ENCODE assay signal across 16 cellular contexts in genomic region chr7:44615793-44616192, GRCh38. TPM values are rescaled to one million over a fixed set of nuclear protein-coding genes. Genes with fewer than 3 reads are reported as not detected.
A peak's percentile ranks its signal among the peaks of the same experiment; 100 is the strongest.
DNase-seq lines count a peak whose midpoint lies in the region; ATAC-seq and TF ChIP-seq lines count a peak whose summit lies in the region.
"Had no signal": no experiment of that assay in that cellular context is flagged by ENCODE, and none has a peak within 500 bp of the region (broad histone marks: within the 10 kb centered on the region; RNA-seq: fewer than 3 reads in every experiment).

No MANE protein-coding gene starts in this region.

- H3K4me3 Mint-ChIP-seq in activated CD8-positive, alpha-beta T cell treated with anti-CD3 and anti-CD28 coated beads for 36 hours = no peak overlapping the region
- no peak overlapping the region for H3K4me3 Mint-ChIP-seq in activated CD8-positive, alpha-beta T cell treated with anti-CD3 and anti-CD28 coated beads, Interleukin-2, amount 10 ng/mL, durations not matched to agents 7 days and 5 days
- peak overlapping the region in 1 of 3 donors; percentile 38 for H3K4me3 Mint-ChIP-seq in T-cell
- H3K4me3 Mint-ChIP-seq in stimulated activated memory B cell treated with anti-CD40 and anti-IgM and Interleukin-4, amounts not matched to agents 10 μg/mL and 1 μg/mL and 100 μg/mL, for 72 hours = no peak overlapping the region
- H3K4me3 Mint-ChIP-seq: activated naive CD4-positive, alpha-beta T cell treated with anti-CD3 and anti-CD28 coated beads for 36 hours had no signal

- no peak for DNase-seq in activated CD8-positive, alpha-beta T cell treated with anti-CD3 and anti-CD28 coated beads for 36 hours
- DNase-seq in activated CD8-positive, alpha-beta T cell treated with anti-CD3 and anti-CD28 coated beads, Interleukin-2, amount 10 ng/mL, durations not matched to agents 7 days and 5 days = no peak
- no peak for DNase-seq in T-cell
- DNase-seq in SW480 (ENCODE audit: low spot score) = no peak
- DNase-seq in H7 = no peak
- DNase-seq in SW 1271 (lab: John Stamatoyannopoulos, UW) = no peak
- DNase-seq: COR-L47; effector CD8-positive, alpha-beta T cell; foreskin melanocyte; NCI-H2081 treated with DMSO at 0.1 percent for 48 hours; NCI-H748 treated with DMSO at 0.1 percent for 48 hours; stimulated activated CD4-positive, alpha-beta T cell treated with anti-CD3 and anti-CD28 coated beads, Interleukin-2, amount 100 ng/mL, for 48 hours had no signal

- CTCF ChIA-PET in activated CD8-positive, alpha-beta T cell treated with anti-CD3 and anti-CD28 coated beads for 36 hours (lab: Charles Lee) = interaction anchor here (2.2 kb wide), 1 partner anchor 9 kb away, joined by 11 read pairs; the partner anchor contains the start of gene OGDH
- CTCF ChIA-PET in activated CD8-positive, alpha-beta T cell treated with anti-CD3 and anti-CD28 coated beads, Interleukin-2, amount 10 ng/mL, durations not matched to agents 7 days and 5 days (lab: Charles Lee) = interaction anchor here (0.6 kb wide), 1 partner anchor 154 kb away, joined by 3 read pairs; no protein-coding TSS in a partner anchor
- CTCF ChIA-PET in T-cell (lab: Charles Lee) = no interaction called here

- no peaks in the 10 kb centered on the region for H3K27me3 Mint-ChIP-seq in activated CD8-positive, alpha-beta T cell treated with anti-CD3 and anti-CD28 coated beads for 36 hours
- no peaks in the 10 kb centered on the region for H3K27me3 Mint-ChIP-seq in activated CD8-positive, alpha-beta T cell treated with anti-CD3 and anti-CD28 coated beads, Interleukin-2, amount 10 ng/mL, durations not matched to agents 7 days and 5 days (ENCODE audit: low read depth)
- H3K27me3 Mint-ChIP-seq in T-cell = no peaks in the 10 kb centered on the region
- H3K27me3 Mint-ChIP-seq in stimulated activated memory B cell treated with anti-CD40 and anti-IgM and Interleukin-4, amounts not matched to agents 10 μg/mL and 1 μg/mL and 100 μg/mL, for 72 hours = no peaks in the 10 kb centered on the region
- H3K27me3 Mint-ChIP-seq: brain had no signal

- no peak for TF ChIP-seq CTCF in activated CD8-positive, alpha-beta T cell treated with anti-CD3 and anti-CD28 coated beads for 36 hours (IDR thresholded peaks at IDR 0.05)

- ATAC-seq in activated CD8-positive, alpha-beta T cell treated with anti-CD3 and anti-CD28 coated beads for 36 hours = no peak
- ATAC-seq in activated CD8-positive, alpha-beta T cell treated with anti-CD3 and anti-CD28 coated beads, Interleukin-2, amount 10 ng/mL, durations not matched to agents 7 days and 5 days = no peak
- no peak for ATAC-seq in T-cell (replicated peaks in 1 of 4)
- ATAC-seq in stimulated activated memory B cell treated with anti-CD40 and anti-IgM and Interleukin-4, amounts not matched to agents 10 μg/mL and 1 μg/mL and 100 μg/mL, for 72 hours = no peak

- H3K4me3 ChIP-seq in esophagus (ENCODE audit: low read depth in 1 of 2, low read length in 2 of 2) (no peak overlapping the region), H7 (ENCODE audit: insufficient read depth, low read depth, low read length) (no peak overlapping the region)

- H3K36me3 ChIP-seq in esophagus (ENCODE audit: control insufficient read depth in 2 of 2, insufficient read depth in 2 of 2, low read length in 1 of 2) (no peaks in the 10 kb centered on the region), H7 (replicated peaks; ENCODE audit: control insufficient read depth, insufficient read depth, low read length) (no peaks in the 10 kb centered on the region; the same call in 1 of the 2 replicates)

- no peaks in the 10 kb centered on the region for H3K9me3 ChIP-seq in esophagus (ENCODE audit: control insufficient read depth in 2 of 2, insufficient read depth in 1 of 2, low read depth in 1 of 2, low read length in 1 of 2)

- peaks cover 0 to 2% of the 10 kb centered on the region in 2 donors for H3K4me1 ChIP-seq in esophagus (ENCODE audit: control insufficient read depth in 2 of 2, insufficient read depth in 2 of 2, low read length in 1 of 2)

- intact Hi-C loops in activated CD8-positive, alpha-beta T cell treated with anti-CD3 and anti-CD28 coated beads for 36 hours (cut with micrococcal nuclease) = no loop called here

- H3K27ac Mint-ChIP-seq in activated CD8-positive, alpha-beta T cell treated with anti-CD3 and anti-CD28 coated beads for 36 hours = peak overlapping the region; percentile 64
- no peak overlapping the region for H3K27ac Mint-ChIP-seq in activated CD8-positive, alpha-beta T cell treated with anti-CD3 and anti-CD28 coated beads, Interleukin-2, amount 10 ng/mL, durations not matched to agents 7 days and 5 days
- H3K27ac Mint-ChIP-seq in T-cell = peak overlapping the region; percentile 90 to 96
- peak overlapping the region; percentile 73 for H3K27ac Mint-ChIP-seq in stimulated activated memory B cell treated with anti-CD40 and anti-IgM and Interleukin-4, amounts not matched to agents 10 μg/mL and 1 μg/mL and 100 μg/mL, for 72 hours

- WGBS in esophagus, 2 donors = 87 to 91% methylated on average over 5 of the region's 5 CpGs

- peaks cover 17% of the 10 kb centered on the region for H3K36me3 Mint-ChIP-seq in activated CD8-positive, alpha-beta T cell treated with anti-CD3 and anti-CD28 coated beads for 36 hours (ENCODE audit: low read depth)
- peaks cover 27% of the 10 kb centered on the region for H3K36me3 Mint-ChIP-seq in activated CD8-positive, alpha-beta T cell treated with anti-CD3 and anti-CD28 coated beads, Interleukin-2, amount 10 ng/mL, durations not matched to agents 7 days and 5 days (ENCODE audit: low read depth)
- peaks cover 22% of the 10 kb centered on the region for H3K36me3 Mint-ChIP-seq in T-cell
- H3K36me3 Mint-ChIP-seq in stimulated activated memory B cell treated with anti-CD40 and anti-IgM and Interleukin-4, amounts not matched to agents 10 μg/mL and 1 μg/mL and 100 μg/mL, for 72 hours = peaks cover 22% of the 10 kb centered on the region

- H3K4me1 Mint-ChIP-seq in activated CD8-positive, alpha-beta T cell treated with anti-CD3 and anti-CD28 coated beads for 36 hours (ENCODE audit: low read depth) = peaks cover 63% of the 10 kb centered on the region
- peaks cover 63% of the 10 kb centered on the region for H3K4me1 Mint-ChIP-seq in activated CD8-positive, alpha-beta T cell treated with anti-CD3 and anti-CD28 coated beads, Interleukin-2, amount 10 ng/mL, durations not matched to agents 7 days and 5 days (ENCODE audit: low read depth)
- H3K4me1 Mint-ChIP-seq in T-cell = peaks cover 70 to 76% (median 76%) of the 10 kb centered on the region in 3 donors
- H3K4me1 Mint-ChIP-seq in stimulated activated memory B cell treated with anti-CD40 and anti-IgM and Interleukin-4, amounts not matched to agents 10 μg/mL and 1 μg/mL and 100 μg/mL, for 72 hours = peaks cover 77% of the 10 kb centered on the region

- no peaks in the 10 kb centered on the region for H3K9me3 Mint-ChIP-seq in activated CD8-positive, alpha-beta T cell treated with anti-CD3 and anti-CD28 coated beads for 36 hours
- no peaks in the 10 kb centered on the region for H3K9me3 Mint-ChIP-seq in activated CD8-positive, alpha-beta T cell treated with anti-CD3 and anti-CD28 coated beads, Interleukin-2, amount 10 ng/mL, durations not matched to agents 7 days and 5 days (ENCODE audit: insufficient read depth)
- no peaks in the 10 kb centered on the region for H3K9me3 Mint-ChIP-seq in T-cell
- H3K9me3 Mint-ChIP-seq in stimulated activated memory B cell treated with anti-CD40 and anti-IgM and Interleukin-4, amounts not matched to agents 10 μg/mL and 1 μg/mL and 100 μg/mL, for 72 hours = no peaks in the 10 kb centered on the region
- H3K9me3 Mint-ChIP-seq: activated naive CD4-positive, alpha-beta T cell treated with anti-CD3 and anti-CD28 coated beads for 36 hours; brain had no signal

- H3K27me3 ChIP-seq in esophagus (ENCODE audit: control insufficient read depth in 1 of 2, insufficient read depth in 2 of 2, low read length in 2 of 2) (no peaks in the 10 kb centered on the region), H7 (ENCODE audit: control insufficient read depth, insufficient read depth, low read length) (no peaks in the 10 kb centered on the region)

- H3K27ac ChIP-seq in esophagus (ENCODE audit: low read depth in 2 of 2, low read length in 1 of 2) = peak overlapping the region; percentile 34 to 68

- POLR2A ChIA-PET in activated CD8-positive, alpha-beta T cell treated with anti-CD3 and anti-CD28 coated beads for 36 hours (lab: Charles Lee) = interaction anchor here (2.0 to 2.8 kb wide), 3 partner anchors 9 to 23 kb away, joined by 6 to 20 read pairs (median 19); partner anchors contain the start of gene OGDH
- POLR2A ChIA-PET in activated CD8-positive, alpha-beta T cell treated with anti-CD3 and anti-CD28 coated beads, Interleukin-2, amount 10 ng/mL, durations not matched to agents 7 days and 5 days (lab: Charles Lee) = interaction anchor here (0.6 to 0.8 kb wide), 2 partner anchors 9 to 50 kb away, joined by 3 to 4 read pairs; partner anchors contain the start of gene OGDH
- POLR2A ChIA-PET in T-cell (lab: Charles Lee) = interaction anchor here (0.7 kb wide), 2 partner anchors 10 to 378 kb away, joined by 5 to 6 read pairs; no protein-coding TSS in a partner anchor

RNA-seq across cellular contexts. Expression of gene OGDH, which starts 9.4 kb away (rescaled TPM):
- 10 to 100 TPM; 78.6 to 85.6 TPM for total RNA-seq in activated CD8-positive, alpha-beta T cell treated with anti-CD3 and anti-CD28 coated beads for 36 hours
- 100 to 1,000 TPM; 113 to 114 TPM for total RNA-seq in activated CD8-positive, alpha-beta T cell treated with anti-CD3 and anti-CD28 coated beads, Interleukin-2, amount 10 ng/mL, durations not matched to agents 7 days and 5 days
- total RNA-seq in T-cell = 100 to 1,000 TPM in 3 of 5 donors, 10 to 100 TPM in 2; 58.9 to 113 (median 108) TPM
- polyA plus RNA-seq in esophagus = 10 to 100 TPM; 25.8 to 43.0 TPM
- total RNA-seq in H7 (2014; rRNA removed; shearing (Covaris generic)) = 63.1 and 71.3 TPM in 2 replicates

RNA-seq across cellular contexts. Expression of gene TMED4, which starts 33.8 kb away (rescaled TPM):
- total RNA-seq in activated CD8-positive, alpha-beta T cell treated with anti-CD3 and anti-CD28 coated beads for 36 hours = 10 to 100 TPM; 74.6 to 76.2 TPM
- 10 to 100 TPM; 63.8 to 65.9 TPM for total RNA-seq in activated CD8-positive, alpha-beta T cell treated with anti-CD3 and anti-CD28 coated beads, Interleukin-2, amount 10 ng/mL, durations not matched to agents 7 days and 5 days
- total RNA-seq in T-cell = 100 to 1,000 TPM in 1 of 5 donors, 10 to 100 TPM in 4; 84.5 to 106 (median 93.1) TPM
- 10 to 100 TPM; 24.3 to 26.4 TPM for polyA plus RNA-seq in esophagus
- 94.4 and 114 TPM in 2 replicates for total RNA-seq in H7 (2014; rRNA removed; shearing (Covaris generic))

RNA-seq across cellular contexts. Expression of gene DDX56, which starts 42.1 kb away (rescaled TPM):
- 10 to 100 TPM; 92.3 to 98.3 TPM for total RNA-seq in activated CD8-positive, alpha-beta T cell treated with anti-CD3 and anti-CD28 coated beads for 36 hours
- 10 to 100 TPM; 83.6 to 86.5 TPM for total RNA-seq in activated CD8-positive, alpha-beta T cell treated with anti-CD3 and anti-CD28 coated beads, Interleukin-2, amount 10 ng/mL, durations not matched to agents 7 days and 5 days
- total RNA-seq in T-cell = 100 to 1,000 TPM in 4 of 5 donors, 10 to 100 TPM in 1; 97.5 to 118 (median 107) TPM
- polyA plus RNA-seq in esophagus = 10 to 100 TPM; 50.1 to 84.0 TPM
- 81.2 and 93.4 TPM in 2 replicates for total RNA-seq in H7 (2014; rRNA removed; shearing (Covaris generic))

Comparison
In these comparisons a context has a peak if more than half of its experiments do, and no peak if none do; other contexts are left out.
1. CTCF ChIA-PET loops: an anchor here in activated CD8-positive, alpha-beta T cell treated with anti-CD3 and anti-CD28 coated beads for 36 hours (2.2 kb wide) and activated CD8-positive, alpha-beta T cell treated with anti-CD3 and anti-CD28 coated beads, Interleukin-2, amount 10 ng/mL, durations not matched to agents 7 days and 5 days (0.6 kb wide); none called in T-cell.